ENCODE assay signal across 15 cellular contexts in genomic region chr1:28340221-28340974, GRCh38. TPM values are rescaled to one million over a fixed set of nuclear protein-coding genes. Genes with fewer than 3 reads are reported as not detected.
DNase-seq lines count a peak whose midpoint lies in the region; ATAC-seq, FAIRE-seq and TF ChIP-seq lines count a peak whose summit lies in the region.
"Had no signal": no experiment of that assay in that cellular context is flagged by ENCODE, and none has a peak within 500 bp of the region (broad histone marks: within the 10 kb centered on the region; RNA-seq: fewer than 3 reads in every experiment).

No MANE protein-coding gene starts in this region.

- H3K9me3 ChIP-seq in CD8-positive, alpha-beta T cell (ENCODE audit: low read length), result no peaks in the 10 kb centered on the region
- H3K9me3 ChIP-seq in K562 (replicated peaks; ENCODE audit: control insufficient read depth, insufficient read depth, low read depth, low read length), result no peaks in the 10 kb centered on the region
- no peaks in the 10 kb centered on the region for H3K9me3 ChIP-seq in spleen
- H3K9me3 ChIP-seq: SJSA1 had no signal

- H3K9me1 ChIP-seq in K562 (ENCODE audit: control insufficient read depth, insufficient read depth, low read length), result no peaks in the 10 kb centered on the region

- no TSS peak for BruUV-seq in K562 (replicated peaks; lab: Mats Ljungman, UMichigan)

- no peak for DNase-seq in CD8-positive, alpha-beta T cell
- DNase-seq in K562 (ENCODE audit: extremely low read depth in 1 of 4, low spot score in 3 of 4) (no peak), spleen (peak; percentile 29), hepatic stellate cell (ENCODE audit: low spot score) (no peak), MV-4-11 (lab: John Stamatoyannopoulos, UW) (no peak)
- DNase-seq: AML-193, DND-41, KG1, NCI-H1694 treated with DMSO at 0.1 percent for 48 hours, NCI-H510A treated with DMSO at 0.1 percent for 48 hours had no signal

- 58% methylated on average over 4 of the region's 4 CpGs for WGBS in K562 (ENCODE audit: insufficient coverage, low coverage, missing lambda C conversion rate)
- WGBS in spleen, 5 donors, result 88 to 94% (median 91%) methylated on average over 4 of the region's 4 CpGs

- CTCF ChIA-PET in CD8-positive, alpha-beta T cell (lab: Charles Lee), result interaction anchor here (0.6 to 4.7 kb wide), 4 partner anchors 12 to 91 kb away, joined by 3 to 15 read pairs (median 6); partner anchors contain the start of gene MED18
- CTCF ChIA-PET in K562 (lab: Yijun Ruan, JAX; ENCODE audit: low intra/inter-chr PET ratio), result interaction anchor here (0.5 kb wide), 1 partner anchor 39 kb away, joined by 4 read pairs; no protein-coding TSS in a partner anchor

- TF ChIP-seq POLR2A in K562 (conservative IDR thresholded peaks at IDR 0.05) (no peak), spleen (IDR thresholded peaks at IDR 0.05) (no peak)

- H3K4me1 ChIP-seq in CD8-positive, alpha-beta T cell (ENCODE audit: insufficient read depth, low read length), result no peaks in the 10 kb centered on the region
- H3K4me1 ChIP-seq in K562 (replicated peaks in 1 of 2; ENCODE audit: control insufficient read depth in 2 of 2, insufficient read depth in 2 of 2, low read length in 2 of 2) (peaks cover 0 to under 1% of the 10 kb centered on the region in 2 experiments; a peak in 2 of 5 replicates), spleen (no peaks in the 10 kb centered on the region)

- H3K4me2 ChIP-seq in K562 (ENCODE audit: insufficient read depth, low read length), result no peak overlapping the region

- in situ Hi-C loops in K562 (cut with MboI), result no loop called here

- no peak overlapping the region for H3K4me3 ChIP-seq in CD8-positive, alpha-beta T cell (ENCODE audit: low read depth, low read length)
- no peak overlapping the region for H3K4me3 ChIP-seq in K562
- no peak overlapping the region for H3K4me3 ChIP-seq in spleen
- H3K4me3 ChIP-seq: SJSA1 had no signal

- no peak overlapping the region for H3K9ac ChIP-seq in K562 (ENCODE audit: insufficient read depth in 1 of 2, low read depth in 2 of 2, low read length in 2 of 2)

- TF ChIP-seq CTCF in CD8-positive, alpha-beta T cell (IDR thresholded peaks at IDR 0.05), result no peak
- no peak for TF ChIP-seq CTCF in K562 (IDR thresholded peaks at IDR 0.05 in 2 of 3, conservative IDR thresholded peaks at IDR 0.05 in 1 of 3; ENCODE audit: insufficient read depth in 2 of 3, low read depth in 1 of 3, low read length in 3 of 3)
- no peak for TF ChIP-seq CTCF in spleen (IDR thresholded peaks at IDR 0.05 in 8 of 11, conservative IDR thresholded peaks at IDR 0.05 in 3 of 11)

- FAIRE-seq in A204.1 (lab: Jason Lieb, UNC) (peak; percentile 16), K562 (lab: Jason Lieb, UNC) (no peak)
- FAIRE-seq: H1 had no signal

- H3K27me3 Mint-ChIP-seq in CD8-positive, alpha-beta T cell (ENCODE audit: low read depth), result no peaks in the 10 kb centered on the region

- POLR2A ChIA-PET in CD8-positive, alpha-beta T cell (lab: Charles Lee), result interaction anchor here (0.6 to 1.4 kb wide), 2 partner anchors 11 to 15 kb away, joined by 3 to 4 read pairs; partner anchors contain the start of gene MED18
- POLR2A ChIA-PET in K562 (lab: Yijun Ruan, JAX), result interaction anchor here (1.0 to 5.5 kb wide), 5 partner anchors 11 to 91 kb away, joined by 3 to 72 read pairs (median 5); partner anchors contain the start of gene MED18

- H3K36me3 Mint-ChIP-seq in CD8-positive, alpha-beta T cell, result peaks cover 5% of the 10 kb centered on the region

- H3K27me3 ChIP-seq in CD8-positive, alpha-beta T cell (ENCODE audit: insufficient read depth, low read length), result no peaks in the 10 kb centered on the region
- H3K27me3 ChIP-seq in K562 (ENCODE audit: control insufficient read depth in 2 of 2, insufficient read depth in 2 of 2, low read length in 2 of 2) (no peaks in the 10 kb centered on the region), spleen (replicated peaks in 1 of 7) (no peaks in the 10 kb centered on the region)
- H3K27me3 ChIP-seq: SJSA1 had no signal

- H3K36me3 ChIP-seq in CD8-positive, alpha-beta T cell (ENCODE audit: insufficient read depth, low read length), result no peaks in the 10 kb centered on the region
- H3K36me3 ChIP-seq in K562 (ENCODE audit: control insufficient read depth, insufficient read depth, low read length) (peaks cover 6% of the 10 kb centered on the region; the same call in 1 of the 3 replicates), spleen (peaks cover 0 to 19% (median 13%) of the 10 kb centered on the region in 6 donors)

- no peak overlapping the region for H3K27ac Mint-ChIP-seq in CD8-positive, alpha-beta T cell

- no peaks in the 10 kb centered on the region for H3K9me3 Mint-ChIP-seq in CD8-positive, alpha-beta T cell

- peaks cover 5% of the 10 kb centered on the region for H3K4me1 Mint-ChIP-seq in CD8-positive, alpha-beta T cell (ENCODE audit: low read depth)

- intact Hi-C loops in CD8-positive, alpha-beta T cell (cut with DNase I, micrococcal nuclease), result no loop called here
- intact Hi-C loops in K562 (cut with micrococcal nuclease) (no loop called here), spleen (cut with DNase I; ENCODE audit: low total_unique reads) (no loop called here)

- no peak for TF ChIP-seq RAD21 in K562 (CRISPR knock-in tag; conservative IDR thresholded peaks at IDR 0.05 in 1 of 2, IDR thresholded peaks at IDR 0.05 in 1 of 2)

- no peaks in the 10 kb centered on the region for H3K79me2 ChIP-seq in K562 (ENCODE audit: control insufficient read depth, insufficient read depth, low read length)

- no peaks in the 10 kb centered on the region for H4K20me1 ChIP-seq in K562 (replicated peaks; ENCODE audit: control insufficient read depth, insufficient read depth, low read length)

- ATAC-seq in CD8-positive, alpha-beta T cell, result peak; percentile 64
- ATAC-seq in K562, result peak; percentile 40; the same call in 2 of the 3 replicates
- no peak for ATAC-seq in HG03159 (IDR thresholded peaks at IDR 0.05; ENCODE audit: unreplicated experiment)

- no peak overlapping the region for H3K4me3 Mint-ChIP-seq in CD8-positive, alpha-beta T cell

- no peak for TF ChIP-seq EP300 in K562 (IDR thresholded peaks at IDR 0.05; ENCODE audit: low read length)

- H3K27ac ChIP-seq in CD8-positive, alpha-beta T cell (ENCODE audit: low read depth, low read length), result no peak overlapping the region
- no peak overlapping the region for H3K27ac ChIP-seq in K562 (ENCODE audit: extremely low read depth, low read depth, low read length)
- H3K27ac ChIP-seq in spleen, result no peak overlapping the region
- H3K27ac ChIP-seq: C4-2B, SJSA1 had no signal

- no peak overlapping the region for H2AFZ ChIP-seq in K562 (ENCODE audit: low read depth, low read length)

RNA-seq across cellular contexts. Expression of gene MED18, which starts 11.6 kb away (rescaled TPM):
- total RNA-seq in CD8-positive, alpha-beta T cell, result 1 to 10 TPM; 2.1 to 2.3 TPM
- total RNA-seq in K562 (2011; cell fraction: chromatin; rRNA removed; ENCODE audit: low replicate concordance), result 16.8 and 18.9 TPM in 2 replicates
- 19.2 and 20.0 TPM in 2 replicates for total RNA-seq in K562 (2011; cell fraction: nucleolus; rRNA removed)
- total RNA-seq in K562 (2011; cell fraction: nucleoplasm; rRNA removed), result 25.3 and 28.1 TPM in 2 replicates
- total RNA-seq in K562 (2014; rRNA removed) (22.7 and 23.8 TPM in 2 replicates), K562 (2014; rRNA removed; fragmentation: Illumina TruSeq; extraction: Trizol) (21.1 and 22.0 TPM in 2 replicates), K562 (2015; rRNA removed; fragmentation: Illumina TruSeq; extraction: Trizol) (24.1 and 24.5 TPM in 2 replicates), K562 (2021) (19.1 and 21.0 TPM in 2 replicates), spleen (10 to 100 TPM; 11.2 to 19.1 (median 14.9) TPM)
- polyA plus RNA-seq in K562 (2011; rRNA removed) (28.9 and 33.2 TPM in 2 replicates), K562 (2014; fragmentation: Illumina TruSeq; extraction: Trizol) (23.8 and 25.5 TPM in 2 replicates), K562 (2014; fragmentation: Nextera tagmentation; extraction: Ambion mirVana) (10 to 100 TPM; 38.6 to 50.6 TPM), K562 (2014; rRNA removed) (15.2 and 16.9 TPM in 2 replicates), spleen (10 to 100 TPM; 22.9 to 31.2 (median 24.4) TPM)
- polyA plus RNA-seq in K562 (2011; cell fraction: cytosol; rRNA removed), result 38.5 and 46.2 TPM in 2 replicates
- 24.2 and 34.9 TPM in 2 replicates for polyA plus RNA-seq in K562 (2011; cell fraction: nucleus; rRNA removed)
- 25.0 and 32.1 TPM in 2 replicates for polyA plus RNA-seq in K562 (2012)
- 88.8 and 95.6 TPM in 2 replicates for polyA minus RNA-seq in K562 (2011; rRNA and poly(A)+ RNA removed)
- polyA minus RNA-seq in K562 (2011; cell fraction: cytosol; rRNA and poly(A)+ RNA removed), result 22.8 and 25.4 TPM in 2 replicates
- 7.9 and 17.3 TPM in 2 replicates for polyA minus RNA-seq in K562 (2011; cell fraction: nucleus; rRNA and poly(A)+ RNA removed)

RNA-seq across cellular contexts. Expression of gene PHACTR4, which starts 29.1 kb away (rescaled TPM):
- 10 to 100 TPM; 19.3 to 25.2 TPM for total RNA-seq in CD8-positive, alpha-beta T cell
- total RNA-seq in K562 (2011; cell fraction: chromatin; rRNA removed; ENCODE audit: low replicate concordance), result 24.0 and 41.2 TPM in 2 replicates
- total RNA-seq in K562 (2011; cell fraction: nucleolus; rRNA removed), result 12.5 and 16.1 TPM in 2 replicates
- 26.8 and 45.1 TPM in 2 replicates for total RNA-seq in K562 (2011; cell fraction: nucleoplasm; rRNA removed)
- 6.4 and 8.7 TPM in 2 replicates for total RNA-seq in K562 (2014; rRNA removed)
- 13.9 and 18.2 TPM in 2 replicates for total RNA-seq in K562 (2014; rRNA removed; fragmentation: Illumina TruSeq; extraction: Trizol)
- total RNA-seq in K562 (2015; rRNA removed; fragmentation: Illumina TruSeq; extraction: Trizol), result 17.5 and 17.7 TPM in 2 replicates
- total RNA-seq in K562 (2021), result 28.6 and 34.6 TPM in 2 replicates
- polyA plus RNA-seq in K562 (2011; rRNA removed), result 11.9 and 14.0 TPM in 2 replicates
- polyA plus RNA-seq in K562 (2011; cell fraction: cytosol; rRNA removed), result 9.5 and 18.8 TPM in 2 replicates
- polyA plus RNA-seq in K562 (2011; cell fraction: nucleus; rRNA removed), result 10.0 and 10.8 TPM in 2 replicates
- polyA plus RNA-seq in K562 (2012), result 22.7 and 23.1 TPM in 2 replicates
- 37.9 and 43.6 TPM in 2 replicates for polyA plus RNA-seq in K562 (2014; fragmentation: Illumina TruSeq; extraction: Trizol)
- polyA plus RNA-seq in K562 (2014; fragmentation: Nextera tagmentation; extraction: Ambion mirVana), result 10 to 100 TPM; 12.8 to 14.2 TPM
- polyA plus RNA-seq in K562 (2014; rRNA removed), result 18.2 and 18.5 TPM in 2 replicates
- 16.3 and 18.6 TPM in 2 replicates for polyA minus RNA-seq in K562 (2011; rRNA and poly(A)+ RNA removed)
- polyA minus RNA-seq in K562 (2011; cell fraction: cytosol; rRNA and poly(A)+ RNA removed), result 11.1 and 12.5 TPM in 2 replicates
- polyA minus RNA-seq in K562 (2011; cell fraction: nucleus; rRNA and poly(A)+ RNA removed), result 4.4 and 7.9 TPM in 2 replicates
- 10 to 100 TPM; 24.1 to 55.9 (median 32.9) TPM for total RNA-seq in spleen
- polyA plus RNA-seq in spleen, result 10 to 100 TPM in 1 of 3 donors, 1 to 10 TPM in 2; 8.2 to 16.4 (median 8.9) TPM
